Comparison of ENCODE assay signal across 1 cellular context in genomic region chr1:1306661-1307260, GRCh38.
TF ChIP-seq lines count a peak whose summit lies in the region.

No MANE protein-coding gene starts in this region.

TF ChIP-seq in HepG2, 621 proteins besides CTCF, POLR2A, EP300 and RAD21 (continued from another document and continues in another):
- TF ChIP-seq ZBTB33 (CRISPR knock-in tag; IDR thresholded peaks at IDR 0.05) (0 out of 2 replicates have a peak, but pooled peaks have one; percentile 15), TBP (CRISPR knock-in tag; IDR thresholded peaks at IDR 0.05) (no peak), YEATS4 (CRISPR knock-in tag; IDR thresholded peaks at IDR 0.05; ENCODE audit: borderline replicate concordance) (no peak; the same call in 1 of the 2 replicates), NAIF1 (CRISPR knock-in tag; IDR thresholded peaks at IDR 0.05; ENCODE audit: borderline replicate concordance) (no peak; the same call in 1 of the 2 replicates), GMEB1 (CRISPR knock-in tag; IDR thresholded peaks at IDR 0.05; ENCODE audit: borderline replicate concordance) (peak; percentile 73; the same call in 1 of the 2 replicates), MED1 (CRISPR knock-in tag; IDR thresholded peaks at IDR 0.05) (peak; percentile 64; the same call in 1 of the 2 replicates), PAXIP1 (CRISPR knock-in tag; conservative IDR thresholded peaks at IDR 0.05) (peak; percentile 74), MEIS1 (CRISPR knock-in tag; IDR thresholded peaks at IDR 0.05; ENCODE audit: borderline replicate concordance) (no peak), ZNF230 (CRISPR knock-in tag; IDR thresholded peaks at IDR 0.05) (no peak), THAP9 (CRISPR knock-in tag; IDR thresholded peaks at IDR 0.05; ENCODE audit: borderline replicate concordance) (no peak), HOXA7 (CRISPR knock-in tag; IDR thresholded peaks at IDR 0.05) (0 out of 2 replicates have a peak, but pooled peaks have one; percentile 35), THAP7 (CRISPR knock-in tag; IDR thresholded peaks at IDR 0.05) (peak; percentile 53; the same call in 1 of the 2 replicates), CSRNP1 (CRISPR knock-in tag; IDR thresholded peaks at IDR 0.05) (no peak), BCLAF1 (IDR thresholded peaks at IDR 0.05) (no peak), ZNF670 (CRISPR knock-in tag; IDR thresholded peaks at IDR 0.05; ENCODE audit: borderline replicate concordance) (no peak), HIC2 (CRISPR knock-in tag; IDR thresholded peaks at IDR 0.05; ENCODE audit: low read depth) (no peak), NCOR1 (IDR thresholded peaks at IDR 0.05; ENCODE audit: borderline replicate concordance, low read length) (peak; percentile 43; the same call in 1 of the 2 replicates), WIZ (CRISPR knock-in tag; IDR thresholded peaks at IDR 0.05) (no peak), MEIS2 (CRISPR knock-in tag; IDR thresholded peaks at IDR 0.05) (no peak; the same call in 1 of the 2 replicates), FOSL2 (CRISPR knock-in tag; IDR thresholded peaks at IDR 0.05) (no peak), SNAI1 (CRISPR knock-in tag; IDR thresholded peaks at IDR 0.05; ENCODE audit: borderline replicate concordance) (no peak), ZMYM4 (CRISPR knock-in tag; IDR thresholded peaks at IDR 0.05) (peak; percentile 28; the same call in 1 of the 2 replicates), ZNF337 (CRISPR knock-in tag; IDR thresholded peaks at IDR 0.05; ENCODE audit: borderline replicate concordance, low read depth) (no peak), MIXL1 (CRISPR knock-in tag; IDR thresholded peaks at IDR 0.05) (no peak), SCMH1 (CRISPR knock-in tag; IDR thresholded peaks at IDR 0.05; ENCODE audit: borderline replicate concordance) (no peak), NFKBIZ (CRISPR knock-in tag; IDR thresholded peaks at IDR 0.05) (no peak), KMT2A (CRISPR knock-in tag; IDR thresholded peaks at IDR 0.05) (peak; percentile 48; the same call in 1 of the 2 replicates), ZNF484 (CRISPR knock-in tag; IDR thresholded peaks at IDR 0.05; ENCODE audit: borderline replicate concordance, low read depth) (no peak), GFI1 (CRISPR knock-in tag; IDR thresholded peaks at IDR 0.05; ENCODE audit: borderline replicate concordance) (no peak), DMAP1 (CRISPR knock-in tag; IDR thresholded peaks at IDR 0.05) (peak; percentile 88), ETV6 (CRISPR knock-in tag; conservative IDR thresholded peaks at IDR 0.05) (no peak), ZNF326 (CRISPR knock-in tag; IDR thresholded peaks at IDR 0.05; ENCODE audit: borderline replicate concordance) (no peak), RXRA (CRISPR knock-in tag; IDR thresholded peaks at IDR 0.05) (peak; percentile 58; the same call in 1 of the 2 replicates), ZBED4 (CRISPR knock-in tag; IDR thresholded peaks at IDR 0.05; ENCODE audit: borderline replicate concordance) (no peak), ZNF446 (CRISPR knock-in tag; IDR thresholded peaks at IDR 0.05) (no peak), DR1 (CRISPR knock-in tag; IDR thresholded peaks at IDR 0.05) (no peak; the same call in 1 of the 2 replicates), ZNF619 (CRISPR knock-in tag; IDR thresholded peaks at IDR 0.05) (no peak), BHLHE40 (IDR thresholded peaks at IDR 0.05; ENCODE audit: low read length) (peak; percentile 57), ZNF775 (CRISPR knock-in tag; IDR thresholded peaks at IDR 0.05; ENCODE audit: borderline replicate concordance) (no peak)
